18 cellular contexts compared by ENCODE assay signal in genomic region chr7:47671358-47671757, GRCh38.
"Had no signal": no experiment of that assay in that cellular context is flagged by ENCODE, and none has a peak within 500 bp of the region (broad histone marks: within the 10 kb centered on the region; RNA-seq: fewer than 3 reads in every experiment).

No MANE protein-coding gene starts in this region.

- H3K4me1 Mint-ChIP-seq: T-helper 17 cell had no signal

- H3K27me3 Mint-ChIP-seq: activated CD4-positive, alpha-beta memory T cell treated with anti-CD3 and anti-CD28 coated beads for 36 hours; activated naive CD8-positive, alpha-beta T cell treated with anti-CD3 and anti-CD28 coated beads for 36 hours had no signal

- H3K9me3 Mint-ChIP-seq: activated CD4-positive, alpha-beta memory T cell treated with anti-CD3 and anti-CD28 coated beads for 36 hours; activated naive CD8-positive, alpha-beta T cell treated with anti-CD3 and anti-CD28 coated beads for 36 hours; activated T-cell treated with anti-CD3 and anti-CD28 coated beads, Interleukin-2, amount 50 U/mL, for 4 hours; nephron progenitor cell had no signal

- H3K27me3 ChIP-seq: heart right ventricle, stomach had no signal

- H3K27ac ChIP-seq: thoracic aorta had no signal

- H3K4me3 Mint-ChIP-seq: activated CD4-positive, alpha-beta memory T cell treated with anti-CD3 and anti-CD28 coated beads for 36 hours; activated naive CD8-positive, alpha-beta T cell treated with anti-CD3 and anti-CD28 coated beads for 36 hours; activated T-cell treated with anti-CD3 and anti-CD28 coated beads, Interleukin-2, amount 50 U/mL, for 4 hours; nephron progenitor cell; T-helper 17 cell had no signal

- H3K4me3 ChIP-seq: heart right ventricle, stomach, thoracic aorta had no signal

- ATAC-seq: activated T-cell treated with anti-CD3 and anti-CD28 coated beads, Interleukin-2, amount 50 U/mL, for 4 hours had no signal

- H3K27ac Mint-ChIP-seq: activated CD4-positive, alpha-beta memory T cell treated with anti-CD3 and anti-CD28 coated beads for 36 hours; activated naive CD8-positive, alpha-beta T cell treated with anti-CD3 and anti-CD28 coated beads for 36 hours; nephron progenitor cell; T-helper 17 cell had no signal

- H3K36me3 ChIP-seq: heart right ventricle, stomach, thoracic aorta had no signal

- H3K36me3 Mint-ChIP-seq: activated CD4-positive, alpha-beta memory T cell treated with anti-CD3 and anti-CD28 coated beads for 36 hours; activated naive CD8-positive, alpha-beta T cell treated with anti-CD3 and anti-CD28 coated beads for 36 hours had no signal

- DNase-seq: activated CD4-positive, alpha-beta memory T cell treated with anti-CD3 and anti-CD28 coated beads for 36 hours; activated CD4-positive, alpha-beta T cell treated with anti-CD3 and anti-CD28 coated beads for 1 hour; activated gamma-delta T cell; activated naive CD8-positive, alpha-beta T cell treated with anti-CD3 and anti-CD28 coated beads for 36 hours; activated T-cell treated with anti-CD3 and anti-CD28 coated beads, Interleukin-2, amount 50 U/mL, for 4 hours; foreskin melanocyte; heart right ventricle; nephron progenitor cell; stimulated activated CD4-positive, alpha-beta T cell treated with anti-CD3 and anti-CD28 coated beads, Interleukin-4, amount 100 ng/mL, for 1 hour; stimulated activated CD8-positive, alpha-beta memory T cell treated with anti-CD3 and anti-CD28 coated beads, Interleukin-4, amount 100 ng/mL, for 48 hours; stomach; T-helper 17 cell had no signal

- H3K9me3 ChIP-seq: heart right ventricle, stomach, thoracic aorta had no signal

- FAIRE-seq: bronchial epithelial cell, colon, islet of Langerhans, TTC549, urothelium cell line had no signal
